In the genomic region with DNA sequence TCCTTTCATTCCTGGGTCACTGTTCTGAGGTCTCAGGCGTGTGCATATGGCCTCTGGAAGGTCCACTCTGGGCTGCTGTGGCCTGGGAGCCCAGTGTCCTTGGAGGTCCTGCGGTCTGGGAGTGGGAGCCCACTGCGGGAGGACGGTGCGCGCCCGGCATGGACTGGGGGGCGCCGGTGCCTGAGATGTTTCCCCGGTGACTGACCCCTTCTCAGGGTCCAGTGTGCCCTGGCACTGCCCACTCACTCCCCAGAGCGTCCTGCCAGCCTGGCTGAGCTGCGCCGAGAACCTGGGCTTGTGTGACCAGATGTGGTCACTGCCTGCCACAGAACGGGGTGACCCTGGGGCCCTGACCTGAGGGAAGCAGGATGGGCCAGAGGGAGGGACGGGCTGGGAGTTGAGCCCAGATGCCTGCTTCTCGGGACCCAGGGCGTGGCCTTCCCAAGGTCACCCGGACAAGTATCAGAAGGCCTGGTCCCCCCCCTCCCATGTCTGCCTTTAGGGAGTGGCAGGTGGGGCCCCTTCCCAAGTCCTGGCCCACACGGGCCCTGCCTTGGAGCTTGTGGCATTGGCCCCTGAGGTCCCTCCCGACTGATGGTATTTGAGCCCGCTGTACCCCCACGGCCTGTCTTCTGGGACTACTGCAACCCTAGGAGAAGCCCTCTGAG, we compare ENCODE assay signal across 20 cellular contexts. TPM values are rescaled to one million over a fixed set of nuclear protein-coding genes. Genes with fewer than 3 reads are reported as not detected.
DNase-seq lines count a peak whose midpoint lies in the region; ATAC-seq and TF ChIP-seq lines count a peak whose summit lies in the region.
"Had no signal": no experiment of that assay in that cellular context is flagged by ENCODE, and none has a peak within 500 bp of the region (broad histone marks: within the 10 kb centered on the region; RNA-seq: fewer than 3 reads in every experiment).

No MANE protein-coding gene starts in this region.

- no peak for ATAC-seq in central memory CD8-positive, alpha-beta T cell (replicated peaks; ENCODE audit: extremely low read depth, poor library complexity, severe bottlenecking)
- ATAC-seq: lower lobe of right lung had no signal

- peaks cover 48 to 55% (median 51%) of the 10 kb centered on the region in 11 experiments for H3K36me3 ChIP-seq in BLaER1 treated with 17β-estradiol and CSF1 and Interleukin-3, amounts not matched to agents 10 nM and 100 nM
- peaks cover 0 to 58% of the 10 kb centered on the region in 2 experiments; a peak in 1 of 3 replicates for H3K36me3 ChIP-seq in HEK293 (ENCODE audit: control insufficient read depth in 2 of 2, insufficient read depth in 1 of 2, low read length in 2 of 2)
- H3K36me3 ChIP-seq: ovary had no signal

- TF ChIP-seq CTCF in HEK293 (tag by site-specific recombination; IDR thresholded peaks at IDR 0.05) (no peak), neural crest cell (conservative IDR thresholded peaks at IDR 0.05) (no peak), progenitor cell of endocrine pancreas (IDR thresholded peaks at IDR 0.05; ENCODE audit: unreplicated experiment) (no peak)

- H3K4me3 Mint-ChIP-seq in central memory CD8-positive, alpha-beta T cell: peak overlapping the region; percentile 50
- H3K4me3 Mint-ChIP-seq in neural crest cell (peak overlapping the region; percentile 81), progenitor cell of endocrine pancreas (ENCODE audit: low read depth) (no peak overlapping the region)

- CTCF ChIA-PET in HEK293 (lab: Yijun Ruan, JAX): interaction anchor here (1.4 kb wide), 1 partner anchor 10 kb away, joined by 8 read pairs; no protein-coding TSS in a partner anchor

- H3K4me2 ChIP-seq in BLaER1 treated with 17β-estradiol and CSF1 and Interleukin-3, amounts not matched to agents 10 nM and 100 nM: peak overlapping the region in 7 of 11 experiments; percentile 21 to 48 (median 38); a peak in 9 of 22 replicates

- H3K9ac ChIP-seq in BLaER1 treated with 17β-estradiol and CSF1 and Interleukin-3, amounts not matched to agents 10 nM and 100 nM: peak overlapping the region in 2 of 11 experiments; percentile 8 to 17; a peak in 2 of 22 replicates

- H3K4me3 ChIP-seq in BLaER1 treated with 17β-estradiol and CSF1 and Interleukin-3, amounts not matched to agents 10 nM and 100 nM: no peak overlapping the region
- H3K4me3 ChIP-seq in HEK293 (ENCODE audit: low read depth, low read length): no peak overlapping the region
- H3K4me3 ChIP-seq: ovary had no signal

- POLR2A ChIA-PET in HEK293 (lab: Yijun Ruan, JAX): interaction anchor here (1.2 to 2.6 kb wide), 5 partner anchors 8 to 16 kb away, joined by 3 to 10 read pairs (median 6); partner anchors contain the start of genes JMJD8 and WDR24

- H3K27ac Mint-ChIP-seq in central memory CD8-positive, alpha-beta T cell (ENCODE audit: low read depth): no peak overlapping the region
- H3K27ac Mint-ChIP-seq in neural crest cell (ENCODE audit: unreplicated experiment) (no peak overlapping the region), progenitor cell of endocrine pancreas (no peak overlapping the region)

- H3K9me3 ChIP-seq in BLaER1 treated with 17β-estradiol and CSF1 and Interleukin-3, amounts not matched to agents 10 nM and 100 nM (replicated peaks in 1 of 11): no peaks in the 10 kb centered on the region
- H3K9me3 ChIP-seq in HEK293 (ENCODE audit: control insufficient read depth, insufficient read depth, low read depth, low read length): no peaks in the 10 kb centered on the region
- H3K9me3 ChIP-seq: breast epithelium, lower lobe of right lung, ovary, tibial artery had no signal

- H3K9me3 Mint-ChIP-seq in central memory CD8-positive, alpha-beta T cell: no peaks in the 10 kb centered on the region
- H3K9me3 Mint-ChIP-seq in neural crest cell (no peaks in the 10 kb centered on the region), progenitor cell of endocrine pancreas (ENCODE audit: low read depth) (no peaks in the 10 kb centered on the region)

- H3K27me3 ChIP-seq in BLaER1 treated with 17β-estradiol and CSF1 and Interleukin-3, amounts not matched to agents 10 nM and 100 nM: peaks cover 12 to 29% (median 17%) of the 10 kb centered on the region in 11 experiments
- H3K27me3 ChIP-seq: breast epithelium, ovary had no signal

- DNase-seq in central memory CD8-positive, alpha-beta T cell (ENCODE audit: low spot score in 2 of 2): no peak
- DNase-seq in neural crest cell (ENCODE audit: low read depth, low spot score): no peak
- no peak for DNase-seq in activated CD4-positive, CD25-positive, alpha-beta regulatory T cell treated with anti-CD3 and anti-CD28 coated beads, Interleukin-2, amount 50 U/mL, for 72 hours
- DNase-seq in NCI-H345 (lab: John Stamatoyannopoulos, UW): no peak
- no peak for DNase-seq in progenitor cell of endocrine pancreas (ENCODE audit: low spot score, unreplicated experiment)
- DNase-seq: activated CD8-positive, alpha-beta memory T cell treated with anti-CD3 and anti-CD28 coated beads, Interleukin-2, amount 50 U/mL, for 4 hours; activated effector memory CD4-positive, alpha-beta T cell treated with Interleukin-2 at 50 U/mL for 16 hours; COR-L47; HCEC 1CT; lower lobe of right lung; MM.1S; NCI-H1436 treated with DMSO at 0.1 percent for 48 hours; NCI-H748 treated with DMSO at 0.1 percent for 48 hours; OCI-M1; ovary; stimulated activated naive CD4-positive, alpha-beta T cell treated with Interleukin-2 at 50 U/mL for 16 hours; tibial artery had no signal

- H3K27me3 Mint-ChIP-seq in central memory CD8-positive, alpha-beta T cell: no peaks in the 10 kb centered on the region
- H3K27me3 Mint-ChIP-seq in neural crest cell (ENCODE audit: low read depth): peaks cover 14% of the 10 kb centered on the region
- H3K27me3 Mint-ChIP-seq in progenitor cell of endocrine pancreas: peaks cover 4% of the 10 kb centered on the region

- H3K36me3 Mint-ChIP-seq in central memory CD8-positive, alpha-beta T cell (ENCODE audit: insufficient read depth): peaks cover 14% of the 10 kb centered on the region
- H3K36me3 Mint-ChIP-seq in neural crest cell (ENCODE audit: low read depth) (no peaks in the 10 kb centered on the region), progenitor cell of endocrine pancreas (ENCODE audit: insufficient read depth) (no peaks in the 10 kb centered on the region)

- H4K20me1 ChIP-seq in BLaER1 treated with 17β-estradiol and CSF1 and Interleukin-3, amounts not matched to agents 10 nM and 100 nM: peaks cover 34 to 97% (median 81%) of the 10 kb centered on the region in 11 experiments; a peak in 21 of 22 replicates

- peaks cover 5 to 34% (median 23%) of the 10 kb centered on the region in 10 experiments; a peak in 19 of 20 replicates for H3K4me1 ChIP-seq in BLaER1 treated with 17β-estradiol and CSF1 and Interleukin-3, amounts not matched to agents 10 nM and 100 nM
- H3K4me1 ChIP-seq in HEK293 (ENCODE audit: control insufficient read depth, insufficient read depth, low read length): peaks cover 5% of the 10 kb centered on the region; the same call in 1 of the 2 replicates

- peaks cover 6% of the 10 kb centered on the region for H3K4me1 Mint-ChIP-seq in central memory CD8-positive, alpha-beta T cell
- H3K4me1 Mint-ChIP-seq in neural crest cell (peaks cover 7% of the 10 kb centered on the region), progenitor cell of endocrine pancreas (ENCODE audit: low read depth) (no peaks in the 10 kb centered on the region)

- H3K27ac ChIP-seq in BLaER1 treated with 17β-estradiol and CSF1 and Interleukin-3, amounts not matched to agents 10 nM and 100 nM: no peak overlapping the region
- no peak overlapping the region for H3K27ac ChIP-seq in HEK293 (ENCODE audit: extremely low read depth, low read depth, low read length)
- H3K27ac ChIP-seq: breast epithelium, lower lobe of right lung, ovary, tibial artery had no signal

TF ChIP-seq in HEK293, 187 proteins besides CTCF, POLR2A, EP300 and RAD21:
- TF ChIP-seq, protein P1, sequence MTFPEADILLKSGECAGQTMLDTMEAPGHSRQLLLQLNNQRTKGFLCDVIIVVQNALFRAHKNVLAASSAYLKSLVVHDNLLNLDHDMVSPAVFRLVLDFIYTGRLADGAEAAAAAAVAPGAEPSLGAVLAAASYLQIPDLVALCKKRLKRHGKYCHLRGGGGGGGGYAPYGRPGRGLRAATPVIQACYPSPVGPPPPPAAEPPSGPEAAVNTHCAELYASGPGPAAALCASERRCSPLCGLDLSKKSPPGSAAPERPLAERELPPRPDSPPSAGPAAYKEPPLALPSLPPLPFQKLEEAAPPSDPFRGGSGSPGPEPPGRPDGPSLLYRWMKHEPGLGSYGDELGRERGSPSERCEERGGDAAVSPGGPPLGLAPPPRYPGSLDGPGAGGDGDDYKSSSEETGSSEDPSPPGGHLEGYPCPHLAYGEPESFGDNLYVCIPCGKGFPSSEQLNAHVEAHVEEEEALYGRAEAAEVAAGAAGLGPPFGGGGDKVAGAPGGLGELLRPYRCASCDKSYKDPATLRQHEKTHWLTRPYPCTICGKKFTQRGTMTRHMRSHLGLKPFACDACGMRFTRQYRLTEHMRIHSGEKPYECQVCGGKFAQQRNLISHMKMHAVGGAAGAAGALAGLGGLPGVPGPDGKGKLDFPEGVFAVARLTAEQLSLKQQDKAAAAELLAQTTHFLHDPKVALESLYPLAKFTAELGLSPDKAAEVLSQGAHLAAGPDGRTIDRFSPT (tag by site-specific recombination; IDR thresholded peaks at IDR 0.05): peak; percentile 60
- TF ChIP-seq, protein P2, sequence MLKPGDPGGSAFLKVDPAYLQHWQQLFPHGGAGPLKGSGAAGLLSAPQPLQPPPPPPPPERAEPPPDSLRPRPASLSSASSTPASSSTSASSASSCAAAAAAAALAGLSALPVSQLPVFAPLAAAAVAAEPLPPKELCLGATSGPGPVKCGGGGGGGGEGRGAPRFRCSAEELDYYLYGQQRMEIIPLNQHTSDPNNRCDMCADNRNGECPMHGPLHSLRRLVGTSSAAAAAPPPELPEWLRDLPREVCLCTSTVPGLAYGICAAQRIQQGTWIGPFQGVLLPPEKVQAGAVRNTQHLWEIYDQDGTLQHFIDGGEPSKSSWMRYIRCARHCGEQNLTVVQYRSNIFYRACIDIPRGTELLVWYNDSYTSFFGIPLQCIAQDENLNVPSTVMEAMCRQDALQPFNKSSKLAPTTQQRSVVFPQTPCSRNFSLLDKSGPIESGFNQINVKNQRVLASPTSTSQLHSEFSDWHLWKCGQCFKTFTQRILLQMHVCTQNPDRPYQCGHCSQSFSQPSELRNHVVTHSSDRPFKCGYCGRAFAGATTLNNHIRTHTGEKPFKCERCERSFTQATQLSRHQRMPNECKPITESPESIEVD (tag by site-specific recombination; IDR thresholded peaks at IDR 0.05): no peak
- peak; percentile 78 for TF ChIP-seq BCL11B (tag by site-specific recombination; IDR thresholded peaks at IDR 0.05; ENCODE audit: low read depth)
TF ChIP-seq in HEK293: peak in this region for 2.

RNA-seq across cellular contexts. Expression of gene RHBDL1, which starts 1.1 kb away (rescaled TPM):
- total RNA-seq in neural crest cell: 3.0 and 3.1 TPM in 2 replicates
- 5.0 and 5.2 TPM in 2 replicates for total RNA-seq in progenitor cell of endocrine pancreas

RNA-seq across cellular contexts. Expression of gene STUB1, which starts 5.9 kb away (rescaled TPM):
- total RNA-seq in neural crest cell: 81.5 and 99.3 TPM in 2 replicates
- 76.8 and 87.1 TPM in 2 replicates for total RNA-seq in progenitor cell of endocrine pancreas

RNA-seq across cellular contexts. Expression of gene RHOT2, which starts 6.4 kb away (rescaled TPM):
- total RNA-seq in neural crest cell (171 and 189 TPM in 2 replicates), progenitor cell of endocrine pancreas (153 and 167 TPM in 2 replicates)

RNA-seq across cellular contexts. Expression of gene JMJD8, which starts 9.8 kb away (rescaled TPM):
- total RNA-seq in neural crest cell (60.8 and 64.5 TPM in 2 replicates), progenitor cell of endocrine pancreas (52.2 and 55.1 TPM in 2 replicates)

RNA-seq across cellular contexts. Expression of gene WDR24, which starts 15.8 kb away (rescaled TPM):
- total RNA-seq in neural crest cell (16.6 and 20.7 TPM in 2 replicates), progenitor cell of endocrine pancreas (18.1 and 18.9 TPM in 2 replicates)
